ENCODE assay signal across 11 cellular contexts in the genomic region with DNA sequence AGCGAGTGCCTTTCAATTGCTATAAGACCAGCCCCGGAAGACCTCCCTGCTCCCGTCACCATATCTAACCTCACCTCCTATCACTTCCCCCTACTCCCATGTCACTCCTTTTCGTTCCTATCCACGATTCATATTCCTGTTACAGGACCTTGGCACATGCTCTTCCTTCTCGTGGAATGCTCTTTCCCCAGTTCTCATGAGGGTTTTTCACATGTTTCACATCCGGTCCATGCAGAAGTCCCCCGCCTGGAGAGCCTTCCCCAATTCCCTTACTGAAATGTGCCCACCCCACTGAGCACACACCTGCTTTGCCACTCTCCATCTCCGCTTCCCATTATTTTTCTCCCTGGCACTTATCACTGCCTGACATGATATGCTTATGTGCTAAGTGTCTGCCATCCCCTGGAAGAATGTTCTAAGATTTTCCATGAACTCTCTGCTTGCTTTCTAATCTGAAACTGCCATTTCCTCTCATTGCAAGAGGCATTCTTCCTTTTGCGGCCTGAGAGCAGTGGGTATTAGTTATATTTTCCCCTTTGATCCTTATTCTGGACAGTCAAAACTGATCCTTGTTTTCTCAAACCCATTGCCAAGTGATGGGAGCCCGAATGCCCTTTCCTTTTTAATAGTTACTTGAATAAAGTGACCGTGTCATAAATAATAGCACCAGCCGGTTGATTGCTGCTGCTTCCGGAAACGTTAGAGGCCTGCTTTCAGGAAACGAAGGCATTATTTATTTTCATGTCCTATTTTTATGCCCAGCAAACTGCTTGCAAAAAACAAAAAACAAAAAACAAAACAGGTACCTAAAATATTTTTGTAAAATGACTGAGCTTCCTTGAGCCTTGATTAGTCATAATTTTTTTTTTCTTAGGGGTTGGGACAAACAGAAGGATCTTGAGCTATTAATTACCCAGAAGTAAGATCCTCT.
DNase-seq lines count a peak whose midpoint lies in the region; ATAC-seq, FAIRE-seq and TF ChIP-seq lines count a peak whose summit lies in the region.
"Had no signal": no experiment of that assay in that cellular context is flagged by ENCODE, and none has a peak within 500 bp of the region (broad histone marks: within the 10 kb centered on the region; RNA-seq: fewer than 3 reads in every experiment).

No MANE protein-coding gene starts in this region.

- 0 out of 2 replicates have a peak, but pooled peaks cover 3% of the 10 kb centered on the region for H3K9me3 ChIP-seq in SJSA1 (replicated peaks)
- H3K9me3 ChIP-seq in testis = no peaks in the 10 kb centered on the region

- H3K4me1 ChIP-seq in SJSA1 (replicated peaks) = peaks cover 55% of the 10 kb centered on the region
- peaks cover 26% of the 10 kb centered on the region for H3K4me1 ChIP-seq in foreskin keratinocyte
- H3K4me1 ChIP-seq in testis = no peaks in the 10 kb centered on the region

- H3K27me3 Mint-ChIP-seq in activated naive CD4-positive, alpha-beta T cell treated with anti-CD3 and anti-CD28 coated beads, Interleukin-2, amount 10 ng/mL, durations not matched to agents 7 days and 5 days = peaks cover 24% of the 10 kb centered on the region
- peaks cover 3% of the 10 kb centered on the region for H3K27me3 Mint-ChIP-seq in activated CD4-positive, alpha-beta memory T cell treated with anti-CD3 and anti-CD28 coated beads, Interleukin-2, amount 10 ng/mL, durations not matched to agents 7 days and 5 days

- POLR2A ChIA-PET in activated CD4-positive, alpha-beta memory T cell treated with anti-CD3 and anti-CD28 coated beads, Interleukin-2, amount 10 ng/mL, durations not matched to agents 7 days and 5 days (lab: Charles Lee) = no interaction called here

- ATAC-seq in foreskin keratinocyte = no peak
- ATAC-seq in GM21447 (IDR thresholded peaks at IDR 0.05; ENCODE audit: unreplicated experiment) = no peak

- H3K27ac Mint-ChIP-seq in activated naive CD4-positive, alpha-beta T cell treated with anti-CD3 and anti-CD28 coated beads, Interleukin-2, amount 10 ng/mL, durations not matched to agents 7 days and 5 days = no peak overlapping the region
- no peak overlapping the region for H3K27ac Mint-ChIP-seq in activated CD4-positive, alpha-beta memory T cell treated with anti-CD3 and anti-CD28 coated beads, Interleukin-2, amount 10 ng/mL, durations not matched to agents 7 days and 5 days

- TF ChIP-seq CTCF in foreskin keratinocyte (conservative IDR thresholded peaks at IDR 0.05) (no peak), testis (IDR thresholded peaks at IDR 0.05) (no peak)

- H3K4me3 ChIP-seq in SJSA1 (no peak overlapping the region), skin epidermis (no peak overlapping the region), testis (no peak overlapping the region)
- H3K4me3 ChIP-seq: hepatocyte had no signal

- 68% methylated on average over 15 of the region's 16 CpGs for WGBS in testis, 2 donors

- no peaks in the 10 kb centered on the region for H3K4me1 Mint-ChIP-seq in activated naive CD4-positive, alpha-beta T cell treated with anti-CD3 and anti-CD28 coated beads, Interleukin-2, amount 10 ng/mL, durations not matched to agents 7 days and 5 days
- peaks cover 13% of the 10 kb centered on the region for H3K4me1 Mint-ChIP-seq in activated CD4-positive, alpha-beta memory T cell treated with anti-CD3 and anti-CD28 coated beads, Interleukin-2, amount 10 ng/mL, durations not matched to agents 7 days and 5 days

- H3K4me3 Mint-ChIP-seq in activated naive CD4-positive, alpha-beta T cell treated with anti-CD3 and anti-CD28 coated beads, Interleukin-2, amount 10 ng/mL, durations not matched to agents 7 days and 5 days = no peak overlapping the region
- no peak overlapping the region for H3K4me3 Mint-ChIP-seq in activated CD4-positive, alpha-beta memory T cell treated with anti-CD3 and anti-CD28 coated beads, Interleukin-2, amount 10 ng/mL, durations not matched to agents 7 days and 5 days

- H3K27ac ChIP-seq in SJSA1 = peak overlapping the region; percentile 74
- H3K27ac ChIP-seq in foreskin keratinocyte = peak overlapping the region; percentile 71
- peak overlapping the region in 16 of 21 experiments; percentile 2 to 77 (median 48) for H3K27ac ChIP-seq in skin epidermis
- H3K27ac ChIP-seq in testis = peak overlapping the region in 1 of 2 donors; percentile 53
- H3K27ac ChIP-seq: hepatocyte had no signal

- no peaks in the 10 kb centered on the region for H3K36me3 Mint-ChIP-seq in activated naive CD4-positive, alpha-beta T cell treated with anti-CD3 and anti-CD28 coated beads, Interleukin-2, amount 10 ng/mL, durations not matched to agents 7 days and 5 days
- no peaks in the 10 kb centered on the region for H3K36me3 Mint-ChIP-seq in activated CD4-positive, alpha-beta memory T cell treated with anti-CD3 and anti-CD28 coated beads, Interleukin-2, amount 10 ng/mL, durations not matched to agents 7 days and 5 days (ENCODE audit: low read depth)

- DNase-seq in GM18507 (ENCODE audit: extremely low spot score, insufficient read length, low read depth) (no peak), SJSA1 (ENCODE audit: low read depth in 1 of 2, low spot score in 2 of 2) (no peak), foreskin keratinocyte (no peak), testis (no peak)
- no peak for DNase-seq in activated naive CD4-positive, alpha-beta T cell treated with anti-CD3 and anti-CD28 coated beads, Interleukin-2, amount 10 ng/mL, durations not matched to agents 7 days and 5 days
- no peak for DNase-seq in activated CD4-positive, alpha-beta memory T cell treated with anti-CD3 and anti-CD28 coated beads, Interleukin-2, amount 10 ng/mL, durations not matched to agents 7 days and 5 days
- DNase-seq: NCI-H510A treated with DMSO at 0.1 percent for 48 hours; stimulated activated CD4-positive, alpha-beta T cell treated with anti-CD3 and anti-CD28 coated beads, Interleukin-2, amount 100 ng/mL, for 48 hours had no signal

- TF ChIP-seq POLR2A in testis (IDR thresholded peaks at IDR 0.05) = no peak

- peak; percentile 38 for FAIRE-seq in GM18507 (lab: Jason Lieb, UNC)

- intact Hi-C loops in testis (cut with DNase I; ENCODE audit: low total_unique reads) = no loop called here

- peaks cover 1% of the 10 kb centered on the region for H3K9me3 Mint-ChIP-seq in activated naive CD4-positive, alpha-beta T cell treated with anti-CD3 and anti-CD28 coated beads, Interleukin-2, amount 10 ng/mL, durations not matched to agents 7 days and 5 days
- H3K9me3 Mint-ChIP-seq in activated CD4-positive, alpha-beta memory T cell treated with anti-CD3 and anti-CD28 coated beads, Interleukin-2, amount 10 ng/mL, durations not matched to agents 7 days and 5 days = peaks cover 9% of the 10 kb centered on the region

- no peaks in the 10 kb centered on the region for H3K27me3 ChIP-seq in SJSA1 (replicated peaks)
- H3K27me3 ChIP-seq in foreskin keratinocyte = no peaks in the 10 kb centered on the region
- H3K27me3 ChIP-seq in testis = no peaks in the 10 kb centered on the region
- H3K27me3 ChIP-seq: hepatocyte had no signal

- no peaks in the 10 kb centered on the region for H3K36me3 ChIP-seq in SJSA1
- no peaks in the 10 kb centered on the region for H3K36me3 ChIP-seq in testis (ENCODE audit: low read depth, missing control alignments)

- CTCF ChIA-PET in activated naive CD4-positive, alpha-beta T cell treated with anti-CD3 and anti-CD28 coated beads, Interleukin-2, amount 10 ng/mL, durations not matched to agents 7 days and 5 days (lab: Charles Lee) = no interaction called here
- CTCF ChIA-PET in activated CD4-positive, alpha-beta memory T cell treated with anti-CD3 and anti-CD28 coated beads, Interleukin-2, amount 10 ng/mL, durations not matched to agents 7 days and 5 days (lab: Charles Lee) = no interaction called here
